Comparison of ENCODE assay signal across 12 cellular contexts in genomic region chr2:20430461-20431302, GRCh38. TPM values are rescaled to one million over a fixed set of nuclear protein-coding genes. Genes with fewer than 3 reads are reported as not detected.
DNase-seq lines count a peak whose midpoint lies in the region; ATAC-seq and TF ChIP-seq lines count a peak whose summit lies in the region.
"Had no signal": no experiment of that assay in that cellular context is flagged by ENCODE, and none has a peak within 500 bp of the region (broad histone marks: within the 10 kb centered on the region; RNA-seq: fewer than 3 reads in every experiment).

No MANE protein-coding gene starts in this region.

- no peaks in the 10 kb centered on the region for H3K9me3 ChIP-seq in left ventricle myocardium inferior (replicated peaks)

- CTCF ChIA-PET in T-cell (lab: Charles Lee), result interaction anchor here in 1 of 2 donors (0.9 kb wide), 1 partner anchor 14 kb away, joined by 3 read pairs; no protein-coding TSS in a partner anchor

- H3K27ac Mint-ChIP-seq in T-cell, result no peak overlapping the region
- H3K27ac Mint-ChIP-seq: type B pancreatic cell had no signal

- no peak overlapping the region for H3K4me3 ChIP-seq in left ventricle myocardium inferior

- H3K4me3 Mint-ChIP-seq in T-cell, result no peak overlapping the region
- H3K4me3 Mint-ChIP-seq: type B pancreatic cell had no signal

- peaks cover 7 to 8% of the 10 kb centered on the region in 2 donors for H3K27me3 Mint-ChIP-seq in T-cell

- ATAC-seq in HG03135 (IDR thresholded peaks at IDR 0.05; ENCODE audit: unreplicated experiment) (no peak), HG03280 (IDR thresholded peaks at IDR 0.05; ENCODE audit: unreplicated experiment) (no peak), GM21528 (IDR thresholded peaks at IDR 0.05; ENCODE audit: low FRiP score, unreplicated experiment) (no peak), T-cell (replicated peaks in 1 of 4) (no peak)

- H3K27me3 ChIP-seq in left ventricle myocardium inferior (ENCODE audit: low read depth), result no peaks in the 10 kb centered on the region

- peak overlapping the region; percentile 74 for H3K27ac ChIP-seq in left ventricle myocardium inferior (replicated peaks)

- peaks cover 0 to 7% (median 2%) of the 10 kb centered on the region in 3 donors for H3K4me1 Mint-ChIP-seq in T-cell

- no peaks in the 10 kb centered on the region for H3K9me3 Mint-ChIP-seq in T-cell
- H3K9me3 Mint-ChIP-seq: type B pancreatic cell had no signal

- POLR2A ChIA-PET in T-cell (lab: Charles Lee), result no interaction called here

- TF ChIP-seq CTCF in left ventricle myocardium inferior (IDR thresholded peaks at IDR 0.05; ENCODE audit: borderline replicate concordance), result no peak

- intact Hi-C loops in left ventricle myocardium inferior (cut with micrococcal nuclease), result no loop called here

- peaks cover 18% of the 10 kb centered on the region for H3K4me1 ChIP-seq in left ventricle myocardium inferior

- H3K36me3 ChIP-seq in left ventricle myocardium inferior, result no peaks in the 10 kb centered on the region

- H3K36me3 Mint-ChIP-seq in T-cell, result no peaks in the 10 kb centered on the region
- H3K36me3 Mint-ChIP-seq: type B pancreatic cell had no signal

- DNase-seq in stimulated activated CD4-positive, alpha-beta T cell treated with anti-CD3 and anti-CD28 coated beads, Interleukin-4, amount 100 ng/mL, for 24 hours, result peak; percentile 27
- no peak for DNase-seq in stimulated activated CD4-positive, alpha-beta T cell treated with anti-CD3 and anti-CD28 coated beads, Interleukin-2, amount 100 ng/mL, for 48 hours
- DNase-seq in MV-4-11 (lab: John Stamatoyannopoulos, UW) (peak; percentile 27), left ventricle myocardium inferior (no peak), T-cell (no peak)
- DNase-seq: activated CD4-positive, alpha-beta T cell treated with anti-CD3 and anti-CD28 coated beads, Interleukin-2, amount 50 U/mL, for 4 hours; cortex of kidney; NCI-H774 had no signal

RNA-seq across cellular contexts. Expression of gene RHOB, which starts 16.2 kb away (rescaled TPM):
- 193 TPM for total RNA-seq in left ventricle myocardium inferior
- total RNA-seq in T-cell, result 10 to 100 TPM; 11.4 to 42.4 (median 14.7) TPM

Comparison
In these comparisons a context has a peak if more than half of its experiments do, and no peak if none do; other contexts are left out.
1. DNase-seq: peak in stimulated activated CD4-positive, alpha-beta T cell treated with anti-CD3 and anti-CD28 coated beads, Interleukin-4, amount 100 ng/mL, for 24 hours (single experiment) and MV-4-11 (single experiment); none in stimulated activated CD4-positive, alpha-beta T cell treated with anti-CD3 and anti-CD28 coated beads, Interleukin-2, amount 100 ng/mL, for 48 hours (0 of 2), left ventricle myocardium inferior (single experiment) and T-cell (0 of 34).